8 cellular contexts compared by ENCODE assay signal in genomic region chr9:130172161-130172857, GRCh38. TPM values are rescaled to one million over a fixed set of nuclear protein-coding genes. Genes with fewer than 3 reads are reported as not detected.
DNase-seq lines count a peak whose midpoint lies in the region; ATAC-seq and TF ChIP-seq lines count a peak whose summit lies in the region.

TSS of gene NCS1 (plus strand) at chr9:130172404. CDS start at chr9:130172664, 260 bp downstream.

- H3K4me1 Mint-ChIP-seq in CD4-positive, alpha-beta T cell (ENCODE audit: low read depth): peaks cover 10% of the 10 kb centered on the region
- H3K4me1 Mint-ChIP-seq in WTC11: peaks cover 19% of the 10 kb centered on the region

- TF ChIP-seq CTCF in CD4-positive, alpha-beta T cell (IDR thresholded peaks at IDR 0.05): no peak
- TF ChIP-seq CTCF in WTC11 (IDR thresholded peaks at IDR 0.05): no peak

- POLR2A ChIA-PET in CD4-positive, alpha-beta T cell (lab: Charles Lee): no interaction called here
- POLR2A ChIA-PET in WTC11 (lab: Charles Lee): no interaction called here

- H3K9me3 ChIP-seq in CD4-positive, alpha-beta T cell (ENCODE audit: control insufficient read depth, low read length): no peaks in the 10 kb centered on the region
- no peaks in the 10 kb centered on the region for H3K9me3 ChIP-seq in skeletal muscle tissue (ENCODE audit: control insufficient read depth in 3 of 3, low read length in 3 of 3)

- no peaks in the 10 kb centered on the region for H3K36me3 Mint-ChIP-seq in CD4-positive, alpha-beta T cell (ENCODE audit: low read depth)
- H3K36me3 Mint-ChIP-seq in WTC11: no peaks in the 10 kb centered on the region

- H3K36me3 ChIP-seq in skeletal muscle tissue (ENCODE audit: control insufficient read depth in 3 of 3, insufficient read depth in 3 of 3, low read length in 3 of 3): no peaks in the 10 kb centered on the region

- peaks cover 5 to 12% (median 6%) of the 10 kb centered on the region in 3 donors for H3K4me1 ChIP-seq in skeletal muscle tissue (ENCODE audit: control insufficient read depth in 3 of 3, insufficient read depth in 3 of 3, low read length in 3 of 3)

- no peak within 1 kb of the TSS for H3K27ac Mint-ChIP-seq in CD4-positive, alpha-beta T cell
- H3K27ac Mint-ChIP-seq in WTC11: 0 out of 2 replicates have a peak within 1 kb of the TSS, but pooled peaks have one; percentile 19

- no peak within 1 kb of the TSS for H3K27ac ChIP-seq in CD4-positive, alpha-beta T cell (ENCODE audit: low read depth, low read length)
- H3K27ac ChIP-seq in caudate nucleus (ENCODE audit: low read depth, low read length) (peak within 1 kb of the TSS; percentile 73), skeletal muscle tissue (ENCODE audit: low read depth, low read length) (no peak within 1 kb of the TSS)

- H3K27me3 ChIP-seq in CD4-positive, alpha-beta T cell (ENCODE audit: control insufficient read depth, insufficient read depth, low read length): peaks cover 28% of the 10 kb centered on the region
- H3K27me3 ChIP-seq in skeletal muscle tissue (ENCODE audit: control insufficient read depth in 3 of 3, insufficient read depth in 3 of 3, low read length in 3 of 3): peaks cover 3 to 13% (median 12%) of the 10 kb centered on the region in 3 donors

- ATAC-seq in CD4-positive, alpha-beta T cell (ENCODE audit: poor library complexity): peak; percentile 69
- ATAC-seq in WTC11 (peak; percentile 46), GM21723 (IDR thresholded peaks at IDR 0.05; ENCODE audit: unreplicated experiment) (no peak)

- peak within 1 kb of the TSS; percentile 43 to 52 (median 45) for H3K4me3 ChIP-seq in skeletal muscle tissue (ENCODE audit: low read length in 3 of 3)

- peaks cover 23% of the 10 kb centered on the region for H3K27me3 Mint-ChIP-seq in CD4-positive, alpha-beta T cell
- peaks cover 9% of the 10 kb centered on the region for H3K27me3 Mint-ChIP-seq in WTC11 (ENCODE audit: low read depth)

- CTCF ChIA-PET in CD4-positive, alpha-beta T cell (lab: Charles Lee): interaction anchor here (0.7 kb wide), 1 partner anchor 25 kb away, joined by 3 read pairs; no protein-coding TSS in a partner anchor
- CTCF ChIA-PET in WTC11 (lab: Charles Lee): interaction anchor here (2.8 to 2.9 kb wide), 2 partner anchors 64 to 143 kb away, joined by 8 to 14 read pairs; no protein-coding TSS in a partner anchor

- peak within 1 kb of the TSS in 2 of 3 donors; percentile 50 to 57 for H3K9ac ChIP-seq in skeletal muscle tissue (ENCODE audit: low read depth in 1 of 3, low read length in 3 of 3)

- H3K4me3 Mint-ChIP-seq in CD4-positive, alpha-beta T cell: peak within 1 kb of the TSS; percentile 76
- peak within 1 kb of the TSS; percentile 76 for H3K4me3 Mint-ChIP-seq in WTC11

- DNase-seq in CD4-positive, alpha-beta T cell: peak in 7 of 10 experiments; percentile 11 to 53 (median 19)
- DNase-seq in M059J (ENCODE audit: low read depth) (peak; percentile 64), WTC11 (ENCODE audit: low spot score) (peak; percentile 60), caudate nucleus (lab: John Stamatoyannopoulos, UW) (peak in 54 of 61 donors; percentile 21 to 87 (median 65)), iPS-NIHi7 (ENCODE audit: extremely low spot score) (peak; percentile 90)
- no peak for DNase-seq in effector CD4-positive, alpha-beta T cell

- no peaks in the 10 kb centered on the region for H3K9me3 Mint-ChIP-seq in CD4-positive, alpha-beta T cell
- no peaks in the 10 kb centered on the region for H3K9me3 Mint-ChIP-seq in WTC11

- intact Hi-C loops in CD4-positive, alpha-beta T cell (cut with DNase I, micrococcal nuclease): loop anchor here (2.0 to 5.0 kb wide), 2 partner anchors 40 to 44 kb away; no protein-coding TSS in a partner anchor

TF ChIP-seq in WTC11, 78 proteins besides CTCF, POLR2A, EP300 and RAD21:
- no peak for TF ChIP-seq ARID4B (CRISPR knock-in tag; IDR thresholded peaks at IDR 0.05; ENCODE audit: borderline replicate concordance)
- TF ChIP-seq E2F5 (CRISPR knock-in tag; IDR thresholded peaks at IDR 0.05): no peak

RNA-seq across cellular contexts. Expression of gene NCS1, which starts in this region (rescaled TPM):
- total RNA-seq in CD4-positive, alpha-beta T cell: under 1 TPM in 1 of 2 experiments, not detected in 1; 0.17 TPM
- total RNA-seq in M059J (2014; rRNA removed; shearing (Covaris generic)): 30.0 and 49.5 TPM in 2 replicates
- total RNA-seq in WTC11 (2021): 31.8 to 32.6 TPM (median 32.4 TPM) in 3 replicates
- total RNA-seq in skeletal muscle tissue: 19.3 TPM

Comparison
In these comparisons a context has a peak if more than half of its experiments do, and no peak if none do; other contexts are left out.
1. RNA of gene NCS1 (total RNA-seq): 30.0 to 49.5 TPM in M059J, 31.8 to 32.6 TPM in WTC11 and 19.3 TPM in skeletal muscle tissue (single experiment); 0.17 TPM in CD4-positive, alpha-beta T cell; every median in the first group is over 10 times any median in the second.
2. Peak in DNase-seq and ATAC-seq in CD4-positive, alpha-beta T cell; RNA of the gene not detected or under 1 TPM.